11 cellular contexts compared by ENCODE assay signal in genomic region chr10:95818663-95819062, GRCh38.
DNase-seq lines count a peak whose midpoint lies in the region; ATAC-seq and TF ChIP-seq lines count a peak whose summit lies in the region.
"Had no signal": no experiment of that assay in that cellular context is flagged by ENCODE, and none has a peak within 500 bp of the region (broad histone marks: within the 10 kb centered on the region; RNA-seq: fewer than 3 reads in every experiment).

No MANE protein-coding gene starts in this region.

- DNase-seq in COLO829 (ENCODE audit: low spot score) (peak; percentile 31), M059J (ENCODE audit: low read depth) (peak; percentile 39), endothelial cell (ENCODE audit: low spot score) (no peak), myocyte (ENCODE audit: low read depth) (peak; percentile 35), cerebellum (ENCODE audit: low spot score) (no peak)
- DNase-seq: DMS 273 treated with DMSO at 0.1 percent for 48 hours, glutamatergic neuron, nucleus accumbens had no signal

- TF ChIP-seq CTCF in endothelial cell (IDR thresholded peaks at IDR 0.05; ENCODE audit: unreplicated experiment) = no peak

- H3K36me3 Mint-ChIP-seq in endothelial cell (ENCODE audit: low read depth, unreplicated experiment) = peaks cover 42% of the 10 kb centered on the region

- no peak for ATAC-seq in GM19455 (IDR thresholded peaks at IDR 0.05; ENCODE audit: unreplicated experiment)
- ATAC-seq in HG03045 (IDR thresholded peaks at IDR 0.05; ENCODE audit: unreplicated experiment) = no peak
- ATAC-seq in HG03442 (IDR thresholded peaks at IDR 0.05; ENCODE audit: unreplicated experiment) = no peak

- no peak overlapping the region for H3K4me3 Mint-ChIP-seq in endothelial cell (ENCODE audit: unreplicated experiment)

- peaks cover 65% of the 10 kb centered on the region for H3K4me1 Mint-ChIP-seq in endothelial cell (ENCODE audit: unreplicated experiment)

- peaks cover 13% of the 10 kb centered on the region for H3K27me3 Mint-ChIP-seq in endothelial cell (ENCODE audit: unreplicated experiment)

- H3K27ac Mint-ChIP-seq in endothelial cell (ENCODE audit: unreplicated experiment) = peak overlapping the region; percentile 69

- H3K9me3 Mint-ChIP-seq in endothelial cell (ENCODE audit: unreplicated experiment) = no peaks in the 10 kb centered on the region

Comparison
In these comparisons a context has a peak if more than half of its experiments do, and no peak if none do; other contexts are left out.
1. DNase-seq: peak in COLO829 (single experiment), M059J (single experiment) and myocyte (single experiment); none in endothelial cell (single experiment) and cerebellum (single experiment).